In the genomic region with DNA sequence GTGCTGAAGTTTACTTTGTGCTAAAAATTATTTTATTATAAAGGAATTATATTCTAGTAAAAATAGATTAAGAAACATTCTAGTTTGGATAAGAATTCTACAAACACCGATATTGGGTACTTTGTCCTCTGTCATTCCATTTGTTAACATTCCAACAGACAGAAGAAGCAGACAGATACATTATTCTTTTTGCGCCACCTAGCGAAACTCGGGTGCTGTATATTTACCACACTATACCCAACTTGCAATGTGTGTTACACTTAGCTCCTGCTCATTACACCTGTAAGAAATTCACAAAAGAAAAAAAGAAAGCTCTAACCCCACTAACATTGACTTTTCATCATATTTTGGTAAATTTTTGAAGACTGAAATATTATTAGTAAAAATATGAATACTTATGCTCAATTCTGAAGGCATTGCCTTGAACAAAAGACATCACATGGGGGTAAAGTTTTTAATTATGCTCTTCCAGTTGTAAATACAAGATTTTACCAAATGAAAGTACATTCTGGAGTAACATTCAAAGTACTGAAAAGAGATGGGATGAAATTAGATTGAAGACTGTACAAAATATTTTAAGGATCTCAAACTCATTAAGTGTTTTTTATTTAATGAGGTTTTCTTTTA, we compare ENCODE assay signal across 9 cellular contexts.
DNase-seq lines count a peak whose midpoint lies in the region; ATAC-seq and TF ChIP-seq lines count a peak whose summit lies in the region.
"Had no signal": no experiment of that assay in that cellular context is flagged by ENCODE, and none has a peak within 500 bp of the region (broad histone marks: within the 10 kb centered on the region; RNA-seq: fewer than 3 reads in every experiment).

No MANE protein-coding gene starts in this region.

- H3K36me3 ChIP-seq in CD4-positive, alpha-beta memory T cell (ENCODE audit: insufficient read depth, low read length): no peaks in the 10 kb centered on the region
- H3K36me3 ChIP-seq in fibroblast of lung (ENCODE audit: control insufficient read depth, insufficient read depth, low read length) (no peaks in the 10 kb centered on the region), vagina (no peaks in the 10 kb centered on the region)

- peaks cover 0 to 4% (median 0%) of the 10 kb centered on the region in 8 donors for H3K9me3 Mint-ChIP-seq in CD4-positive, alpha-beta memory T cell
- H3K9me3 Mint-ChIP-seq in activated CD4-positive, alpha-beta T cell treated with anti-CD3 and anti-CD28 coated beads, Interleukin-2, amount 10 ng/mL, durations not matched to agents 7 days and 5 days: no peaks in the 10 kb centered on the region
- H3K9me3 Mint-ChIP-seq in nephron: no peaks in the 10 kb centered on the region
- H3K9me3 Mint-ChIP-seq: T-helper 1 cell treated with Interleukin-12 subunit alpha and Interleukin-12 subunit beta and Interleukin-4 antibody, amounts not matched to agents 30 μg/mL and 1 μg/mL, for 36 hours had no signal

- H3K9me3 ChIP-seq in CD4-positive, alpha-beta memory T cell (ENCODE audit: control insufficient read depth in 1 of 2, low read length in 2 of 2): no peaks in the 10 kb centered on the region
- H3K9me3 ChIP-seq in fibroblast of lung (ENCODE audit: control insufficient read depth, insufficient read depth, low read depth, low read length) (no peaks in the 10 kb centered on the region), vagina (no peaks in the 10 kb centered on the region)

- peak; percentile 96 for ATAC-seq in GM18909 (IDR thresholded peaks at IDR 0.05; ENCODE audit: poor library complexity, unreplicated experiment)
- peak; percentile 94 for ATAC-seq in HG03108 (IDR thresholded peaks at IDR 0.05; ENCODE audit: unreplicated experiment)

- TF ChIP-seq CTCF in fibroblast of lung (conservative IDR thresholded peaks at IDR 0.05 in 1 of 2, IDR thresholded peaks at IDR 0.05 in 1 of 2; ENCODE audit: low read depth in 1 of 2, low read length in 2 of 2): peak; percentile 74 to 80
- peak; percentile 77 to 85 (median 82) for TF ChIP-seq CTCF in nephron (IDR thresholded peaks at IDR 0.05; ENCODE audit: unreplicated experiment in 3 of 3)
- peak in 2 of 3 experiments; percentile 43 to 65 for TF ChIP-seq CTCF in vagina (IDR thresholded peaks at IDR 0.05)

- no peaks in the 10 kb centered on the region for H4K20me1 ChIP-seq in fibroblast of lung (ENCODE audit: control insufficient read depth, extremely low read depth, insufficient read depth, low read length)

- H3K27me3 Mint-ChIP-seq in CD4-positive, alpha-beta memory T cell: no peaks in the 10 kb centered on the region
- no peaks in the 10 kb centered on the region for H3K27me3 Mint-ChIP-seq in activated CD4-positive, alpha-beta T cell treated with anti-CD3 and anti-CD28 coated beads, Interleukin-2, amount 10 ng/mL, durations not matched to agents 7 days and 5 days
- no peaks in the 10 kb centered on the region for H3K27me3 Mint-ChIP-seq in nephron (ENCODE audit: low read depth)

- no peaks in the 10 kb centered on the region for H3K4me1 Mint-ChIP-seq in CD4-positive, alpha-beta memory T cell
- H3K4me1 Mint-ChIP-seq in activated CD4-positive, alpha-beta T cell treated with anti-CD3 and anti-CD28 coated beads, Interleukin-2, amount 10 ng/mL, durations not matched to agents 7 days and 5 days: no peaks in the 10 kb centered on the region
- H3K4me1 Mint-ChIP-seq in nephron: no peaks in the 10 kb centered on the region

- H3K27ac Mint-ChIP-seq in CD4-positive, alpha-beta memory T cell: no peak overlapping the region
- H3K27ac Mint-ChIP-seq in activated CD4-positive, alpha-beta T cell treated with anti-CD3 and anti-CD28 coated beads, Interleukin-2, amount 10 ng/mL, durations not matched to agents 7 days and 5 days: no peak overlapping the region
- H3K27ac Mint-ChIP-seq in nephron: no peak overlapping the region
- H3K27ac Mint-ChIP-seq: T-helper 1 cell treated with Interleukin-12 subunit alpha and Interleukin-12 subunit beta and Interleukin-4 antibody, amounts not matched to agents 30 μg/mL and 1 μg/mL, for 36 hours had no signal

- no peak overlapping the region for H3K4me2 ChIP-seq in fibroblast of lung (ENCODE audit: extremely low read depth, insufficient read depth, low read length)

- no peak overlapping the region for H3K27ac ChIP-seq in CD4-positive, alpha-beta memory T cell (ENCODE audit: low read depth, low read length)
- H3K27ac ChIP-seq in fibroblast of lung (ENCODE audit: insufficient read depth, low read length) (no peak overlapping the region), vagina (no peak overlapping the region)

- DNase-seq in CD4-positive, alpha-beta memory T cell: peak in 4 of 5 donors; percentile 13 to 28 (median 15)
- DNase-seq in NCI-H2196 treated with DMSO at 0.1 percent for 48 hours (lab: John Stamatoyannopoulos, UW; ENCODE audit: unreplicated experiment) (peak; percentile 52), fibroblast of lung (ENCODE audit: low read depth in 2 of 2) (peak; percentile 53 to 73), vagina (ENCODE audit: extremely low spot score in 2 of 2) (no peak)
- DNase-seq in activated CD4-positive, alpha-beta T cell treated with anti-CD3 and anti-CD28 coated beads, Interleukin-2, amount 10 ng/mL, durations not matched to agents 7 days and 5 days: peak; percentile 48

- H3K4me3 ChIP-seq in CD4-positive, alpha-beta memory T cell (ENCODE audit: low read length in 2 of 2): no peak overlapping the region
- H3K4me3 ChIP-seq in fibroblast of lung (replicated peaks in 1 of 4; ENCODE audit: control extremely low read depth in 1 of 4, insufficient read depth in 1 of 4, low read depth in 3 of 4, low read length in 4 of 4) (no peak overlapping the region), vagina (no peak overlapping the region)

- H3K9ac ChIP-seq in fibroblast of lung (ENCODE audit: insufficient read depth, low read length): no peak overlapping the region

- intact Hi-C loops in CD4-positive, alpha-beta memory T cell (cut with micrococcal nuclease): loop anchor here (10.0 kb wide), 1 partner anchor 570 kb away; no protein-coding TSS in a partner anchor
- intact Hi-C loops in vagina (cut with DNase I): loop anchor here (5.0 kb wide), 1 partner anchor 817 kb away; no protein-coding TSS in a partner anchor

- no peak overlapping the region for H3K4me3 Mint-ChIP-seq in CD4-positive, alpha-beta memory T cell
- no peak overlapping the region for H3K4me3 Mint-ChIP-seq in activated CD4-positive, alpha-beta T cell treated with anti-CD3 and anti-CD28 coated beads, Interleukin-2, amount 10 ng/mL, durations not matched to agents 7 days and 5 days
- no peak overlapping the region for H3K4me3 Mint-ChIP-seq in nephron
- H3K4me3 Mint-ChIP-seq: T-helper 1 cell treated with Interleukin-12 subunit alpha and Interleukin-12 subunit beta and Interleukin-4 antibody, amounts not matched to agents 30 μg/mL and 1 μg/mL, for 36 hours had no signal

- POLR2A ChIA-PET in CD4-positive, alpha-beta memory T cell (lab: Charles Lee; ENCODE audit: partially characterized antibody): no interaction called here
- POLR2A ChIA-PET in activated CD4-positive, alpha-beta T cell treated with anti-CD3 and anti-CD28 coated beads, Interleukin-2, amount 10 ng/mL, durations not matched to agents 7 days and 5 days (lab: Charles Lee): no interaction called here

- no peaks in the 10 kb centered on the region for H3K27me3 ChIP-seq in CD4-positive, alpha-beta memory T cell (ENCODE audit: insufficient read depth, low read length)
- no peaks in the 10 kb centered on the region for H3K27me3 ChIP-seq in fibroblast of lung (ENCODE audit: control insufficient read depth, insufficient read depth, low read length)
- no peaks in the 10 kb centered on the region for H3K27me3 ChIP-seq in vagina

- H3K4me1 ChIP-seq in CD4-positive, alpha-beta memory T cell (ENCODE audit: insufficient read depth, low read length): no peaks in the 10 kb centered on the region
- H3K4me1 ChIP-seq in fibroblast of lung (ENCODE audit: control insufficient read depth, extremely low read depth, insufficient read depth, low read length): no peaks in the 10 kb centered on the region
- no peaks in the 10 kb centered on the region for H3K4me1 ChIP-seq in vagina

- CTCF ChIA-PET in CD4-positive, alpha-beta memory T cell (lab: Charles Lee; ENCODE audit: partially characterized antibody): interaction anchor here (0.6 to 3.7 kb wide), 9 partner anchors 9 to 902 kb away, joined by 3 to 28 read pairs (median 4); no protein-coding TSS in a partner anchor
- CTCF ChIA-PET in activated CD4-positive, alpha-beta T cell treated with anti-CD3 and anti-CD28 coated beads, Interleukin-2, amount 10 ng/mL, durations not matched to agents 7 days and 5 days (lab: Charles Lee): no interaction called here

- TF ChIP-seq POLR2A in vagina (IDR thresholded peaks at IDR 0.05): no peak

- no peak overlapping the region for H2AFZ ChIP-seq in fibroblast of lung (ENCODE audit: low read length)

- no peaks in the 10 kb centered on the region for H3K79me2 ChIP-seq in fibroblast of lung (ENCODE audit: control insufficient read depth, insufficient read depth, low read length)

- H3K36me3 Mint-ChIP-seq in CD4-positive, alpha-beta memory T cell: peaks cover 0 to 2% of the 10 kb centered on the region in 2 donors
- H3K36me3 Mint-ChIP-seq in activated CD4-positive, alpha-beta T cell treated with anti-CD3 and anti-CD28 coated beads, Interleukin-2, amount 10 ng/mL, durations not matched to agents 7 days and 5 days (ENCODE audit: low read depth): no peaks in the 10 kb centered on the region
- H3K36me3 Mint-ChIP-seq in nephron (ENCODE audit: low read depth): no peaks in the 10 kb centered on the region

Comparison
In these comparisons a context has a peak if more than half of its experiments do, and no peak if none do; other contexts are left out.
1. DNase-seq: peak in CD4-positive, alpha-beta memory T cell (4 of 5), NCI-H2196 treated with DMSO at 0.1 percent for 48 hours (single experiment), activated CD4-positive, alpha-beta T cell treated with anti-CD3 and anti-CD28 coated beads, Interleukin-2, amount 10 ng/mL, durations not matched to agents 7 days and 5 days (single experiment) and fibroblast of lung (2 of 2); none in vagina (0 of 2).
2. Peak in every context shown above with its lines, with median percentiles within 50 percentile points of each other: CTCF ChIP-seq.